Comparison of ENCODE assay signal across 8 cellular contexts in the genomic region with DNA sequence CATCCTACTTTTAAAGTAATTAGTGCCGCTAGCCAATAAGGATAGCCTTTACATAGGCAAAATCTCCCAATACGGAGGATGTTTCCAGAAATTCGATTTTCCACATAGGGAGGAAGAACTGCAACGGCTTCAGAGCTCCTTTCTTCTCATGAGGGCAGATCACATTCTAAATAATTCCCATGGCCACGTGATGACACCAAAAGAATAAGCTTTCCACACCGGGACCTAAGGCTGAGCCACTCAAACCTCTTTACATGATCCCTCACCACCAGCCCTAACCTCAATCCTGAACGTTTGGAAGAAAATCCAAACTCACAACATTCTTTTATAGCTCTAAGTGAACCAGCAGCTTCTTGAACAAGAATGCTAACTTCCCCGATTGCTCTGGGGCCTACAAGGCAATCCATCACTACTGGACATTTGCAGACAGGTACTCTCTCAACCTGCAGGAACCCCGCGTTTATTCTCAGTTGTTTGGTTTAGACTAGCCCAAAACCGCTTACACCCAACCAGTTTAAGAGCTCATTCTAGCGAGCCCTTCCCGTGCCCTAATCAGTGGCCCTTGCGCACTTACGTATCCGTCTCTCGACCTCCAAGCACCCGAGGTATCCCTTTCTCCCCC. TPM values are rescaled to one million over a fixed set of nuclear protein-coding genes. Genes with fewer than 3 reads are reported as not detected.
DNase-seq lines count a peak whose midpoint lies in the region; ATAC-seq and TF ChIP-seq lines count a peak whose summit lies in the region.

No MANE protein-coding gene starts in this region.

- ATAC-seq in stimulated activated naive CD8-positive, alpha-beta T cell treated with anti-CD3 and anti-CD28 coated beads, Interleukin-15, Interleukin-2, amounts not matched to agents 100 U/mL and 50 U/mL, for 24 hours, result no peak
- ATAC-seq in Panc1 (no peak), HG03196 (IDR thresholded peaks at IDR 0.05; ENCODE audit: unreplicated experiment) (no peak), GM21423 (IDR thresholded peaks at IDR 0.05; ENCODE audit: unreplicated experiment) (no peak)
- ATAC-seq in effector memory CD8-positive, alpha-beta T cell (replicated peaks), result no peak
- ATAC-seq in natural killer cell treated with Interleukin-12 subunit alpha and Interleukin-12 subunit beta and Interleukin-15 and Interleukin-18, amount 100 ng/mL, for 72 hours, result no peak

- H3K36me3 Mint-ChIP-seq in stimulated activated naive CD8-positive, alpha-beta T cell treated with anti-CD3 and anti-CD28 coated beads, Interleukin-15, Interleukin-2, amounts not matched to agents 100 ng/mL and 50 ng/mL, for 24 hours (ENCODE audit: low read depth), result peaks cover 14% of the 10 kb centered on the region
- peaks cover 32% of the 10 kb centered on the region for H3K36me3 Mint-ChIP-seq in effector memory CD8-positive, alpha-beta T cell (ENCODE audit: insufficient read depth)
- H3K36me3 Mint-ChIP-seq in natural killer cell treated with Interleukin-12 subunit alpha and Interleukin-12 subunit beta and Interleukin-15 and Interleukin-18, amount 100 ng/mL, for 72 hours, result no peaks in the 10 kb centered on the region

- TSS peak; percentile 83 for BruUV-seq in Panc1 (replicated peaks; lab: Mats Ljungman, UMichigan)

- CTCF ChIA-PET in Panc1 (lab: Charles Lee), result interaction anchor here (1.2 to 1.7 kb wide), 2 partner anchors 11 to 29 kb away, joined by 3 to 4 read pairs; no protein-coding TSS in a partner anchor

- H3K4me1 Mint-ChIP-seq in stimulated activated naive CD8-positive, alpha-beta T cell treated with anti-CD3 and anti-CD28 coated beads, Interleukin-15, Interleukin-2, amounts not matched to agents 100 ng/mL and 50 ng/mL, for 24 hours (ENCODE audit: low read depth), result peaks cover 42% of the 10 kb centered on the region
- H3K4me1 Mint-ChIP-seq in effector memory CD8-positive, alpha-beta T cell (ENCODE audit: low read depth in 2 of 2), result peaks cover 22 to 47% of the 10 kb centered on the region in 2 donors
- peaks cover 41 to 48% of the 10 kb centered on the region in 2 donors for H3K4me1 Mint-ChIP-seq in natural killer cell treated with Interleukin-12 subunit alpha and Interleukin-12 subunit beta and Interleukin-15 and Interleukin-18, amount 100 ng/mL, for 72 hours (ENCODE audit: low read depth in 2 of 2)

- no peak for DNase-seq in stimulated activated naive CD8-positive, alpha-beta T cell treated with anti-CD3 and anti-CD28 coated beads, Interleukin-15, Interleukin-2, amounts not matched to agents 100 U/mL and 50 U/mL, for 24 hours
- DNase-seq in Panc1 (ENCODE audit: low read depth, low spot score), result peak; percentile 24
- DNase-seq in effector memory CD8-positive, alpha-beta T cell, result no peak
- DNase-seq in natural killer cell treated with Interleukin-12 subunit alpha and Interleukin-12 subunit beta and Interleukin-15 and Interleukin-18, amount 100 ng/mL, for 72 hours (ENCODE audit: low spot score), result peak; percentile 60
- DNase-seq in effector CD8-positive, alpha-beta T cell (lab: John Stamatoyannopoulos, UW), result no peak

- no peak for TF ChIP-seq CTCF in Panc1 (IDR thresholded peaks at IDR 0.05)

- no peaks in the 10 kb centered on the region for H3K9me3 ChIP-seq in Panc1 (ENCODE audit: control insufficient read depth, insufficient read depth, low read depth, low read length)

- no peaks in the 10 kb centered on the region for H3K36me3 ChIP-seq in Panc1 (ENCODE audit: control insufficient read depth, insufficient read depth, low read length)

- H3K4me3 Mint-ChIP-seq in stimulated activated naive CD8-positive, alpha-beta T cell treated with anti-CD3 and anti-CD28 coated beads, Interleukin-15, Interleukin-2, amounts not matched to agents 100 ng/mL and 50 ng/mL, for 24 hours, result peak overlapping the region; percentile 87
- peak overlapping the region; percentile 90 to 92 for H3K4me3 Mint-ChIP-seq in effector memory CD8-positive, alpha-beta T cell
- peak overlapping the region; percentile 93 for H3K4me3 Mint-ChIP-seq in natural killer cell treated with Interleukin-12 subunit alpha and Interleukin-12 subunit beta and Interleukin-15 and Interleukin-18, amount 100 ng/mL, for 72 hours

- peak overlapping the region; percentile 90 for H3K27ac ChIP-seq in Panc1 (ENCODE audit: low read length)

- H3K9me3 Mint-ChIP-seq in stimulated activated naive CD8-positive, alpha-beta T cell treated with anti-CD3 and anti-CD28 coated beads, Interleukin-15, Interleukin-2, amounts not matched to agents 100 ng/mL and 50 ng/mL, for 24 hours, result no peaks in the 10 kb centered on the region
- H3K9me3 Mint-ChIP-seq in effector memory CD8-positive, alpha-beta T cell, result no peaks in the 10 kb centered on the region
- H3K9me3 Mint-ChIP-seq in natural killer cell treated with Interleukin-12 subunit alpha and Interleukin-12 subunit beta and Interleukin-15 and Interleukin-18, amount 100 ng/mL, for 72 hours, result no peaks in the 10 kb centered on the region

- no peaks in the 10 kb centered on the region for H3K27me3 ChIP-seq in Panc1 (ENCODE audit: control insufficient read depth, insufficient read depth, low read length)

- in situ Hi-C loops in Panc1 (cut with HindIII; ENCODE audit: low pct_unique_long_range_greater_than_20kb, low sequenced_read_pairs), result no loop called here

- H3K27me3 Mint-ChIP-seq in stimulated activated naive CD8-positive, alpha-beta T cell treated with anti-CD3 and anti-CD28 coated beads, Interleukin-15, Interleukin-2, amounts not matched to agents 100 ng/mL and 50 ng/mL, for 24 hours, result no peaks in the 10 kb centered on the region
- no peaks in the 10 kb centered on the region for H3K27me3 Mint-ChIP-seq in effector memory CD8-positive, alpha-beta T cell
- H3K27me3 Mint-ChIP-seq in natural killer cell treated with Interleukin-12 subunit alpha and Interleukin-12 subunit beta and Interleukin-15 and Interleukin-18, amount 100 ng/mL, for 72 hours, result no peaks in the 10 kb centered on the region

- peak overlapping the region; percentile 81 for H3K27ac Mint-ChIP-seq in stimulated activated naive CD8-positive, alpha-beta T cell treated with anti-CD3 and anti-CD28 coated beads, Interleukin-15, Interleukin-2, amounts not matched to agents 100 ng/mL and 50 ng/mL, for 24 hours
- H3K27ac Mint-ChIP-seq in effector memory CD8-positive, alpha-beta T cell, result peak overlapping the region; percentile 82 to 89
- H3K27ac Mint-ChIP-seq in natural killer cell treated with Interleukin-12 subunit alpha and Interleukin-12 subunit beta and Interleukin-15 and Interleukin-18, amount 100 ng/mL, for 72 hours, result peak overlapping the region; percentile 63 to 79

- POLR2A ChIA-PET in Panc1 (lab: Charles Lee), result interaction anchor here (0.6 to 1.0 kb wide), 2 partner anchors 41 to 42 kb away, joined by 3 read pairs; no protein-coding TSS in a partner anchor

- intact Hi-C loops in Panc1 (cut with micrococcal nuclease; ENCODE audit: unreplicated experiment), result loop anchor here (5.0 kb wide), 1 partner anchor 43 kb away; no protein-coding TSS in a partner anchor

- peaks cover 36% of the 10 kb centered on the region for H3K4me1 ChIP-seq in Panc1 (ENCODE audit: control insufficient read depth, insufficient read depth, low read length)

- H3K4me3 ChIP-seq in Panc1 (ENCODE audit: low read depth in 2 of 2, low read length in 2 of 2), result peak overlapping the region; percentile 86 to 88

RNA-seq across cellular contexts. Expression of a gene that starts 0.9 kb away (rescaled TPM):
- 28.6 TPM for total RNA-seq in Panc1 (2021; ENCODE audit: unreplicated experiment)
- polyA plus RNA-seq in Panc1 (2012; ENCODE audit: insufficient read length), result 14.2 TPM
- total RNA-seq in natural killer cell treated with Interleukin-12 subunit alpha and Interleukin-12 subunit beta and Interleukin-15 and Interleukin-18, amount 100 ng/mL, for 72 hours, result 10 to 100 TPM; 12.9 to 16.2 TPM

RNA-seq across cellular contexts. Expression of a gene that starts 58.2 kb away (rescaled TPM):
- 46.6 TPM for total RNA-seq in Panc1 (2021; ENCODE audit: unreplicated experiment)
- 33.4 TPM for polyA plus RNA-seq in Panc1 (2012; ENCODE audit: insufficient read length)
- 10 to 100 TPM; 40.0 to 49.1 TPM for total RNA-seq in natural killer cell treated with Interleukin-12 subunit alpha and Interleukin-12 subunit beta and Interleukin-15 and Interleukin-18, amount 100 ng/mL, for 72 hours

Comparison
In these comparisons a context has a peak if more than half of its experiments do, and no peak if none do; other contexts are left out.
1. DNase-seq: peak in Panc1 (single experiment) and natural killer cell treated with Interleukin-12 subunit alpha and Interleukin-12 subunit beta and Interleukin-15 and Interleukin-18, amount 100 ng/mL, for 72 hours (single experiment); none in stimulated activated naive CD8-positive, alpha-beta T cell treated with anti-CD3 and anti-CD28 coated beads, Interleukin-15, Interleukin-2, amounts not matched to agents 100 U/mL and 50 U/mL, for 24 hours (single experiment), effector memory CD8-positive, alpha-beta T cell (0 of 3) and effector CD8-positive, alpha-beta T cell (single experiment).
2. Peak in every context shown above with its lines, with median percentiles within 50 percentile points of each other: H3K27ac Mint-ChIP-seq and H3K4me3 Mint-ChIP-seq.